ENCODE assay signal across 8 cellular contexts in the genomic region with DNA sequence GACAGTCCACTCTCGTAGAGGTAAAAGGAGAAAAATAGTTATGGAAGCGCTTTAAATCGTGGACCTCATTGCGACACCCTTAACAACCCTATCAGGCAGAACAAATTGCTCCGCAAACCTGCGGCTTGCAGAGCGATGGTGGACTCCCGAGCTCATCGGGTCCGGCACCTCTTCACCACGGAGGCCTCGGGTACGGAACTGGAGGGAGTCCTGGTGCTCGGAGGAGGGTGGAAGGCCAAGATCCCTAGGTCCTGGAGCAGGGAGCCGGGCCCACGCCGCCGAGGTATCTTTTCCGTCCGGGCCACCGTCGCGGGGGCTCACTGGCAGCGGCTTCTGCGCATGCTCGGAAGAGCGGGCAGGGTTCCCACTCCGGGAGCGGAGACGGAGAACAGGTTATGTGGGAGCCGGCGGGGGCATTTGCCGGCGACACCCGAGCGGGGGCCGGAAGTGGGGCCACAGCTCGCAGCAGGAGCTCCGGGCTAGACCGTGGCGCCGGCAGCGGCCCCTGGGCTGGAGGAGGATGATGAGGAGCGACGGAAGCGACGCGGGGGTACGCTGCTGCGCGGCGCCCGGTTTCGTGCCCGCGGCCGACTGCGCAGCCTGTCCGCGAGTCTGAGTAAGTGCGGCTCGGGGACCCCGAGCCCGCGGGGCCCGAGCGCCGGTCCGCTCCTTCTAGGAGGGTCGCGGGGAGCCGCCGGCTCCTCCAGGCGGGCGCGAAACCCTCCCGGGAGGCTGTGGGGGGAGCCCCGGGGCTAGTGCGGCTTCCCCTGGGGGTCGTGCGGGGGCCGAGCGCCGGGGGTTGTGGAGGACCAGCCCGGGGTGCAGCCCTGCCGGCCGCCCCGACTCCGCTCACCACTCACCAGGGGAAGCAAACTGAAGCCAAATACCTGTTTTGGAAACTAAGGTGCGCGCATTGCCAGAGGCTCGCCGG. TPM values are rescaled to one million over a fixed set of nuclear protein-coding genes. Genes with fewer than 3 reads are reported as not detected.
DNase-seq lines count a peak whose midpoint lies in the region; ATAC-seq, FAIRE-seq and TF ChIP-seq lines count a peak whose summit lies in the region.

Gene ABHD13, plus strand, starts transcription at position 349 of the 931 bp plus-strand sequence. CDS start 10,827 bp downstream, outside the sequence.

- dilution Hi-C loops in mammary epithelial cell (cut with HindIII; ENCODE audit: low sequenced_read_pairs), result no loop called here

- H3K9ac ChIP-seq in mammary epithelial cell (ENCODE audit: insufficient read depth, low read length), result peak within 1 kb of the TSS; percentile 90

- H3K27me3 ChIP-seq in mammary epithelial cell (ENCODE audit: insufficient read depth, low read length) (no peaks in the 10 kb centered on the region), small intestine (ENCODE audit: control insufficient read depth in 2 of 2, insufficient read depth in 2 of 2, low read length in 2 of 2) (no peaks in the 10 kb centered on the region)

- H3K4me3 ChIP-seq in AG04449 (ENCODE audit: low read depth, low read length) (peak within 1 kb of the TSS; percentile 87), mammary epithelial cell (replicated peaks in 1 of 3; ENCODE audit: insufficient read depth in 1 of 3, low read depth in 2 of 3, low read length in 3 of 3) (peak within 1 kb of the TSS; percentile 86 to 91 (median 91)), small intestine (ENCODE audit: low read depth in 1 of 2, low read length in 2 of 2) (peak within 1 kb of the TSS; percentile 95 to 96)

- peak within 1 kb of the TSS; percentile 95 for H2AFZ ChIP-seq in mammary epithelial cell (ENCODE audit: low read depth, low read length)

- under 1% methylated on average over 21 of the region's 93 CpGs for WGBS in mammary epithelial cell (ENCODE audit: low coverage, missing lambda C conversion rate)
- 0 to 1% (median 1%) methylated on average over 68 to 93 of the region's 93 CpGs for WGBS in small intestine, 3 donors

- H3K9me3 ChIP-seq in mammary epithelial cell (replicated peaks; ENCODE audit: insufficient read depth, low read length), result no peaks in the 10 kb centered on the region
- H3K9me3 ChIP-seq in small intestine (ENCODE audit: control insufficient read depth, low read depth), result no peaks in the 10 kb centered on the region

- peaks cover 2% of the 10 kb centered on the region for H4K20me1 ChIP-seq in mammary epithelial cell (ENCODE audit: insufficient read depth, low read length)

- POLR2A ChIA-PET in AG04449 (lab: Yijun Ruan, JAX), result no interaction called here

- H3K79me2 ChIP-seq in mammary epithelial cell (ENCODE audit: insufficient read depth, low read length), result peaks cover 66% of the 10 kb centered on the region

- in situ Hi-C loops in mammary epithelial cell (cut with MboI; ENCODE audit: low sequenced_read_pairs in 2 of 2), result no loop called here

- H3K27ac ChIP-seq in VCaP (peak within 1 kb of the TSS; percentile 85), mammary epithelial cell (ENCODE audit: insufficient read depth, low read depth, low read length) (peak within 1 kb of the TSS; percentile 83), small intestine (ENCODE audit: low read depth in 1 of 2, low read length in 1 of 2) (peak within 1 kb of the TSS; percentile 71 to 98)

- intact Hi-C loops in mammary epithelial cell (cut with micrococcal nuclease), result loop anchor here (1.0 to 10.0 kb wide), 2 partner anchors 42 to 64 kb away; no protein-coding TSS in a partner anchor

- no peaks in the 10 kb centered on the region for H3K36me3 ChIP-seq in mammary epithelial cell (ENCODE audit: insufficient read depth, low read length)
- no peaks in the 10 kb centered on the region for H3K36me3 ChIP-seq in small intestine (ENCODE audit: control insufficient read depth in 2 of 2, insufficient read depth in 2 of 2, low read length in 2 of 2)

- peak; percentile 34 for DNase-seq in AG04449 (ENCODE audit: low read depth, low spot score)
- peak; percentile 77 for DNase-seq in NCI-H2196 (lab: John Stamatoyannopoulos, UW; ENCODE audit: unreplicated experiment)
- DNase-seq in mammary epithelial cell, result peak; percentile 93
- DNase-seq in iPS-NIHi11 (ENCODE audit: low spot score), result peak; percentile 96
- peak; percentile 93 for DNase-seq in small intestine

- FAIRE-seq in small intestine (lab: Jason Lieb, UNC), result no peak

- peak within 1 kb of the TSS; percentile 93 for H3K4me2 ChIP-seq in mammary epithelial cell (ENCODE audit: insufficient read depth, low read depth, low read length)

- no TSS peak for BruUV-seq in mammary epithelial cell (replicated peaks; lab: Mats Ljungman, UMichigan)

- TF ChIP-seq CTCF in AG04449 (IDR thresholded peaks at IDR 0.05; ENCODE audit: insufficient read depth, low read length, missing control alignments) (peak; percentile 1), VCaP (conservative IDR thresholded peaks at IDR 0.05) (peak; percentile 26), mammary epithelial cell (conservative IDR thresholded peaks at IDR 0.05 in 1 of 2, IDR thresholded peaks at IDR 0.05 in 1 of 2; ENCODE audit: extremely low read depth in 1 of 2, insufficient read depth in 1 of 2, low read depth in 1 of 2, low read length in 2 of 2) (peak in 1 of 2 donors; percentile 19)

- peaks cover 25% of the 10 kb centered on the region for H3K4me1 ChIP-seq in mammary epithelial cell (ENCODE audit: insufficient read depth, low read length)
- H3K4me1 ChIP-seq in small intestine (ENCODE audit: control insufficient read depth in 2 of 2, insufficient read depth in 1 of 2, low read depth in 1 of 2, low read length in 1 of 2), result peaks cover 4 to 12% of the 10 kb centered on the region in 2 donors

- ATAC-seq in GM18868 (IDR thresholded peaks at IDR 0.05; ENCODE audit: unreplicated experiment) (peak; percentile 74), HG03103 (IDR thresholded peaks at IDR 0.05; ENCODE audit: low read depth, unreplicated experiment) (peak; percentile 65)

- CTCF ChIA-PET in AG04449 (lab: Yijun Ruan, JAX) (interaction anchor here (1.0 kb wide), 1 partner anchor 9 kb away, joined by 3 read pairs; no protein-coding TSS in a partner anchor), mammary epithelial cell (lab: Charles Lee; ENCODE audit: low non-redundant PET) (interaction anchor here (0.7 to 0.8 kb wide), 2 partner anchors 11 to 46 kb away, joined by 3 to 5 read pairs; no protein-coding TSS in a partner anchor)

RNA-seq across cellular contexts. Expression of gene ABHD13, which starts in this region (rescaled TPM):
- total RNA-seq in mammary epithelial cell, result 10 to 100 TPM; 10.1 to 13.3 TPM
- polyA plus RNA-seq in mammary epithelial cell (3.9 TPM), small intestine (1 to 10 TPM; 4.5 to 6.5 (median 5.9) TPM)
- polyA minus RNA-seq in mammary epithelial cell, result 2.1 TPM

Comparison
In these comparisons a context has a peak if more than half of its experiments do, and no peak if none do; other contexts are left out.
1. Peak in every context shown above with its lines: DNase-seq, ATAC-seq, H3K4me3 ChIP-seq and H3K27ac ChIP-seq.
2. DNase-seq: peak in every context shown above with its lines; median percentile 96 in iPS-NIHi11; 93 in mammary epithelial cell; 93 in small intestine; 77 in NCI-H2196; 34 in AG04449.